22 cellular contexts compared by ENCODE assay signal in the genomic region with DNA sequence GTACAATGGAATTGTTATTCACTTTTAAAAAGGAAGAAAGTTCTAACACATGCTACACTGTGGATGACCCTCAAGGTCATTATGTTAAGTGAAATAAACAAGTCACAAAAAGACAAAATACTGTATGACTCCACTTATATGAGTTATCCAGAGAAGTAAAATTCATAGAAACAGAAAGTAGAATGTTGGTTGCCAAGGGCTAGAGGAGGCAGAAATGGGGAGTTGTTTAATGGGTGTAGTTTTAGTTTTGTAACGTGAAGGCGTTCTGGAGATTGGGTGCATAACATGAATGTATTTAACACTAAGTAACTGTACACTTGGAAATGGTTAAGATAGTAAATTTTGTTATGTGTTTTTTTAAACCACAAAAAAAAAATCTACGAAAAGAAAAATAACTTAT. TPM values are rescaled to one million over a fixed set of nuclear protein-coding genes. Genes with fewer than 3 reads are reported as not detected.
"Had no signal": no experiment of that assay in that cellular context is flagged by ENCODE, and none has a peak within 500 bp of the region (broad histone marks: within the 10 kb centered on the region; RNA-seq: fewer than 3 reads in every experiment).

No MANE protein-coding gene starts in this region.

- H3K27me3 Mint-ChIP-seq: effector memory CD8-positive, alpha-beta T cell; naive B cell had no signal

- H3K27me3 ChIP-seq: esophagus squamous epithelium, gastrocnemius medialis, heart right ventricle, left lung had no signal

- DNase-seq: effector CD8-positive, alpha-beta T cell; effector memory CD8-positive, alpha-beta T cell; endodermal cell; esophagus squamous epithelium; foreskin melanocyte; gastrocnemius medialis; glutamatergic neuron; head of caudate nucleus; heart right ventricle; hippocampal formation; left cardiac atrium; left lung; left ventricle myocardium superior; lower lobe of right lung; mesenchymal stem cell; mucosa of descending colon; naive B cell had no signal

- H3K4me1 Mint-ChIP-seq: naive B cell had no signal

- H3K27ac ChIP-seq: coronary artery, epithelial cell of prostate, esophagus squamous epithelium, gastrocnemius medialis, heart right ventricle, left lung, lower lobe of right lung had no signal

- H3K27ac Mint-ChIP-seq: effector memory CD8-positive, alpha-beta T cell; endodermal cell; mesothelial cell of epicardium; naive B cell had no signal

- H3K9me3 ChIP-seq: esophagus squamous epithelium, gastrocnemius medialis, heart right ventricle, left lung, lower lobe of right lung, mucosa of descending colon had no signal

- ATAC-seq: effector memory CD8-positive, alpha-beta T cell; esophagus mucosa; gastrocnemius medialis; heart right ventricle; left cardiac atrium; left lung; left ventricle myocardium superior; lower lobe of right lung; mucosa of descending colon had no signal

- H3K4me3 Mint-ChIP-seq: effector memory CD8-positive, alpha-beta T cell; endodermal cell; mesothelial cell of epicardium; naive B cell had no signal

- H3K4me3 ChIP-seq: coronary artery, esophagus squamous epithelium, gastrocnemius medialis, heart right ventricle, left lung, lower lobe of right lung, mucosa of descending colon had no signal

- H3K36me3 Mint-ChIP-seq: mesothelial cell of epicardium, naive B cell had no signal

- H3K9me3 Mint-ChIP-seq: effector memory CD8-positive, alpha-beta T cell; endodermal cell; mesothelial cell of epicardium; naive B cell had no signal

- H3K36me3 ChIP-seq: esophagus squamous epithelium, gastrocnemius medialis, heart right ventricle, left lung, lower lobe of right lung had no signal

- H3K4me1 ChIP-seq: esophagus squamous epithelium, gastrocnemius medialis, left lung, lower lobe of right lung had no signal

RNA-seq across cellular contexts. Expression of gene CCDC81, which starts 43.8 kb away (rescaled TPM):
- total RNA-seq: kidney epithelial cell had no signal
